8 cellular contexts compared by ENCODE assay signal in genomic region chr11:46617451-46618314, GRCh38. TPM values are rescaled to one million over a fixed set of nuclear protein-coding genes. Genes with fewer than 3 reads are reported as not detected.
A peak's percentile ranks its signal among the peaks of the same experiment; 100 is the strongest.
DNase-seq lines count a peak whose midpoint lies in the region; ATAC-seq and TF ChIP-seq lines count a peak whose summit lies in the region.

Gene ATG13 (plus strand): TSS chr11:46617553. CDS start chr11:46644292, 26,739 bp downstream.

- peak within 1 kb of the TSS; percentile 89 for H3K4me3 Mint-ChIP-seq in activated T-helper 1 cell treated with anti-CD3 and anti-CD28 coated beads, Interleukin-12 subunit alpha, Interleukin-12 subunit beta, Interleukin-2, Interleukin-4 antibody, amounts not matched to agents 30 ng/mL and 10 ng/mL and 1 ng/mL, durations not matched to agents 14 hours and 24 hours and 36 hours
- peak within 1 kb of the TSS; percentile 99 for H3K4me3 Mint-ChIP-seq in natural killer cell

- H3K36me3 Mint-ChIP-seq in activated T-helper 1 cell treated with anti-CD3 and anti-CD28 coated beads, Interleukin-12 subunit alpha, Interleukin-12 subunit beta, Interleukin-2, Interleukin-4 antibody, amounts not matched to agents 30 ng/mL and 10 ng/mL and 1 ng/mL, durations not matched to agents 14 hours and 24 hours and 36 hours (ENCODE audit: low read depth): peaks cover 13% of the 10 kb centered on the region
- H3K36me3 Mint-ChIP-seq in natural killer cell: no peaks in the 10 kb centered on the region

- TF ChIP-seq CTCF in Peyer's patch (IDR thresholded peaks at IDR 0.05): peak; percentile 56 to 88 (median 76)
- peak; percentile 82 to 83 for TF ChIP-seq CTCF in fibroblast of lung (conservative IDR thresholded peaks at IDR 0.05 in 1 of 2, IDR thresholded peaks at IDR 0.05 in 1 of 2; ENCODE audit: low read depth in 1 of 2, low read length in 2 of 2)
- TF ChIP-seq CTCF in natural killer cell (IDR thresholded peaks at IDR 0.05): peak; percentile 77

- DNase-seq in DMS114 treated with DMSO at 0.1 percent for 48 hours (lab: John Stamatoyannopoulos, UW; ENCODE audit: unreplicated experiment): peak; percentile 46
- peak; percentile 86 to 92 (median 87) for DNase-seq in Peyer's patch
- DNase-seq in activated T-helper 1 cell treated with anti-CD3 and anti-CD28 coated beads, Interleukin-12 subunit alpha, Interleukin-12 subunit beta, Interleukin-2, Interleukin-4 antibody, amounts not matched to agents 30 ng/mL and 10 ng/mL and 1 ng/mL, durations not matched to agents 14 hours and 24 hours and 36 hours (ENCODE audit: low spot score): peak; percentile 75
- peak; percentile 63 to 88 for DNase-seq in fibroblast of lung (ENCODE audit: low read depth in 2 of 2)
- peak; percentile 85 for DNase-seq in natural killer cell
- DNase-seq in stimulated activated naive CD4-positive, alpha-beta T cell (lab: John Stamatoyannopoulos, UW): peak; percentile 69 to 90 (median 81)

- H4K20me1 ChIP-seq in fibroblast of lung (ENCODE audit: control insufficient read depth, extremely low read depth, insufficient read depth, low read length): no peaks in the 10 kb centered on the region

- H3K4me1 ChIP-seq in HUES6 (ENCODE audit: control insufficient read depth, insufficient read depth, low read length) (0 out of 2 replicates have a peak, but pooled peaks cover 3% of the 10 kb centered on the region), Peyer's patch (peaks cover 0 to 32% (median 4%) of the 10 kb centered on the region in 4 donors), fibroblast of lung (ENCODE audit: control insufficient read depth, extremely low read depth, insufficient read depth, low read length) (no peaks in the 10 kb centered on the region)

- ATAC-seq in GM21423 (IDR thresholded peaks at IDR 0.05; ENCODE audit: unreplicated experiment) (peak; percentile 72), natural killer cell (peak; percentile 67 to 82 (median 69))

- H3K27ac ChIP-seq in HUES6 (ENCODE audit: low read depth, low read length) (peak within 1 kb of the TSS; percentile 99), Peyer's patch (peak within 1 kb of the TSS; percentile 92 to 99 (median 96)), fibroblast of lung (ENCODE audit: insufficient read depth, low read length) (peak within 1 kb of the TSS; percentile 99)

- no peak for TF ChIP-seq POLR2A in Peyer's patch (IDR thresholded peaks at IDR 0.05)

- H3K9ac ChIP-seq in HUES6 (ENCODE audit: low read length): peak within 1 kb of the TSS; percentile 99
- H3K9ac ChIP-seq in fibroblast of lung (ENCODE audit: insufficient read depth, low read length): peak within 1 kb of the TSS; percentile 98

- peak within 1 kb of the TSS; percentile 100 for H3K27ac Mint-ChIP-seq in activated T-helper 1 cell treated with anti-CD3 and anti-CD28 coated beads, Interleukin-12 subunit alpha, Interleukin-12 subunit beta, Interleukin-2, Interleukin-4 antibody, amounts not matched to agents 30 ng/mL and 10 ng/mL and 1 ng/mL, durations not matched to agents 14 hours and 24 hours and 36 hours
- H3K27ac Mint-ChIP-seq in natural killer cell: peak within 1 kb of the TSS; percentile 99 to 100

- H3K4me1 Mint-ChIP-seq in activated T-helper 1 cell treated with anti-CD3 and anti-CD28 coated beads, Interleukin-12 subunit alpha, Interleukin-12 subunit beta, Interleukin-2, Interleukin-4 antibody, amounts not matched to agents 30 ng/mL and 10 ng/mL and 1 ng/mL, durations not matched to agents 14 hours and 24 hours and 36 hours (ENCODE audit: low read depth): peaks cover 46% of the 10 kb centered on the region
- H3K4me1 Mint-ChIP-seq in natural killer cell: peaks cover 32 to 41% of the 10 kb centered on the region in 2 donors

- H3K79me2 ChIP-seq in fibroblast of lung (ENCODE audit: control insufficient read depth, insufficient read depth, low read length): peaks cover 17% of the 10 kb centered on the region

- no peaks in the 10 kb centered on the region for H3K9me3 ChIP-seq in HUES6 (ENCODE audit: control insufficient read depth, insufficient read depth, low read depth, low read length)
- no peaks in the 10 kb centered on the region for H3K9me3 ChIP-seq in Peyer's patch
- H3K9me3 ChIP-seq in fibroblast of lung (ENCODE audit: control insufficient read depth, insufficient read depth, low read depth, low read length): no peaks in the 10 kb centered on the region

- H2AFZ ChIP-seq in fibroblast of lung (ENCODE audit: low read length): peak within 1 kb of the TSS; percentile 78

- peak within 1 kb of the TSS; percentile 97 for H3K4me2 ChIP-seq in fibroblast of lung (ENCODE audit: extremely low read depth, insufficient read depth, low read length)

- intact Hi-C loops in activated T-helper 1 cell treated with anti-CD3 and anti-CD28 coated beads, Interleukin-12 subunit alpha, Interleukin-12 subunit beta, Interleukin-2, Interleukin-4 antibody, amounts not matched to agents 30 ng/mL and 10 ng/mL and 1 ng/mL, durations not matched to agents 14 hours and 24 hours and 36 hours (cut with micrococcal nuclease): loop anchor here (1.0 to 5.0 kb wide), 15 partner anchors 23 to 1025 kb away; partner anchors contain the start of genes AMBRA1, ARHGAP1, CKAP5 and CRY2
- intact Hi-C loops in natural killer cell (cut with micrococcal nuclease): loop anchor here (1.0 to 10.0 kb wide), 5 partner anchors 23 to 699 kb away; partner anchors contain the start of genes AMBRA1 and DGKZ

- no peaks in the 10 kb centered on the region for H3K27me3 Mint-ChIP-seq in activated T-helper 1 cell treated with anti-CD3 and anti-CD28 coated beads, Interleukin-12 subunit alpha, Interleukin-12 subunit beta, Interleukin-2, Interleukin-4 antibody, amounts not matched to agents 30 ng/mL and 10 ng/mL and 1 ng/mL, durations not matched to agents 14 hours and 24 hours and 36 hours (ENCODE audit: insufficient read depth)
- H3K27me3 Mint-ChIP-seq in natural killer cell (ENCODE audit: low read depth in 2 of 2): no peaks in the 10 kb centered on the region

- peaks cover 10% of the 10 kb centered on the region for H3K36me3 ChIP-seq in HUES6 (ENCODE audit: control insufficient read depth, insufficient read depth, low read length)
- H3K36me3 ChIP-seq in Peyer's patch: peaks cover 0 to 25% (median 0%) of the 10 kb centered on the region in 3 donors
- H3K36me3 ChIP-seq in fibroblast of lung (ENCODE audit: control insufficient read depth, insufficient read depth, low read length): peaks cover 4% of the 10 kb centered on the region

- no peaks in the 10 kb centered on the region for H3K9me3 Mint-ChIP-seq in activated T-helper 1 cell treated with anti-CD3 and anti-CD28 coated beads, Interleukin-12 subunit alpha, Interleukin-12 subunit beta, Interleukin-2, Interleukin-4 antibody, amounts not matched to agents 30 ng/mL and 10 ng/mL and 1 ng/mL, durations not matched to agents 14 hours and 24 hours and 36 hours
- H3K9me3 Mint-ChIP-seq in natural killer cell: no peaks in the 10 kb centered on the region

- H3K4me3 ChIP-seq in HUES6 (ENCODE audit: low read depth, low read length) (peak within 1 kb of the TSS; percentile 100), Peyer's patch (peak within 1 kb of the TSS; percentile 65 to 100 (median 94)), fibroblast of lung (replicated peaks in 1 of 4; ENCODE audit: control extremely low read depth in 1 of 4, insufficient read depth in 1 of 4, low read depth in 3 of 4, low read length in 4 of 4) (peak within 1 kb of the TSS; percentile 83 to 100 (median 94))

- H3K27me3 ChIP-seq in HUES6 (ENCODE audit: control insufficient read depth, insufficient read depth, low read length): no peaks in the 10 kb centered on the region
- H3K27me3 ChIP-seq in Peyer's patch: no peaks in the 10 kb centered on the region
- no peaks in the 10 kb centered on the region for H3K27me3 ChIP-seq in fibroblast of lung (ENCODE audit: control insufficient read depth, insufficient read depth, low read length)

RNA-seq across cellular contexts. Expression of gene ATG13, which starts in this region (rescaled TPM):
- total RNA-seq in Peyer's patch (100 to 1,000 TPM in 2 of 4 donors, 10 to 100 TPM in 2; 86.5 to 119 (median 106) TPM), fibroblast of lung (50.3 and 67.4 TPM in 2 replicates), natural killer cell (100 to 1,000 TPM; 125 to 137 (median 132) TPM)
- 66.4 and 73.8 TPM in 2 replicates for total RNA-seq in activated T-helper 1 cell treated with anti-CD3 and anti-CD28 coated beads, Interleukin-12 subunit alpha, Interleukin-12 subunit beta, Interleukin-2, Interleukin-4 antibody, amounts not matched to agents 30 ng/mL and 10 ng/mL and 1 ng/mL, durations not matched to agents 14 hours and 24 hours and 36 hours
- polyA plus RNA-seq in fibroblast of lung: 42.0 and 44.9 TPM in 2 replicates
- 41.4 and 43.9 TPM in 2 replicates for polyA plus RNA-seq in fibroblast of lung (2012)
- polyA minus RNA-seq in fibroblast of lung (ENCODE audit: low replicate concordance): 219 and 268 TPM in 2 replicates

Comparison
In these comparisons a context has a peak if more than half of its experiments do, and no peak if none do; other contexts are left out.
1. Peak in every context shown above with its lines: DNase-seq, ATAC-seq, H3K4me3 ChIP-seq and H3K27ac ChIP-seq.